21 cellular contexts compared by ENCODE assay signal in genomic region chr2:127586746-127587295, GRCh38. TPM values are rescaled to one million over a fixed set of nuclear protein-coding genes. Genes with fewer than 3 reads are reported as not detected.
"Had no signal": no experiment of that assay in that cellular context is flagged by ENCODE, and none has a peak within 500 bp of the region (broad histone marks: within the 10 kb centered on the region; RNA-seq: fewer than 3 reads in every experiment).

No MANE protein-coding gene starts in this region.

- H3K9ac ChIP-seq: neural progenitor cell had no signal

- H3K27me3 ChIP-seq: ascending aorta, breast epithelium, gastrocnemius medialis, heart right ventricle, neural progenitor cell, suprapubic skin had no signal

- H3K9me3 ChIP-seq: ascending aorta, breast epithelium, gastrocnemius medialis, heart right ventricle, suprapubic skin had no signal

- ATAC-seq: gastrocnemius medialis; heart right ventricle; left colon; stimulated activated naive CD8-positive, alpha-beta T cell treated with anti-CD3 and anti-CD28 coated beads, Interleukin-15, Interleukin-2, amounts not matched to agents 100 U/mL and 50 U/mL, for 24 hours; T-cell had no signal

- H3K4me3 ChIP-seq: ascending aorta, breast epithelium, gastrocnemius medialis, heart right ventricle, lung, neural progenitor cell, SK-N-MC, suprapubic skin had no signal

- H3K4me1 ChIP-seq: ascending aorta, breast epithelium, gastrocnemius medialis, neural progenitor cell, suprapubic skin had no signal

- H3K36me3 Mint-ChIP-seq: neural progenitor cell, T-cell had no signal

- H3K4me3 Mint-ChIP-seq: activated T-helper 1 cell treated with anti-CD3 and anti-CD28 coated beads, Interleukin-12 subunit alpha, Interleukin-12 subunit beta, Interleukin-2, Interleukin-4 antibody, amounts not matched to agents 30 ng/mL and 10 ng/mL and 1 ng/mL, durations not matched to agents 14 hours and 24 hours and 36 hours; neural progenitor cell; T-cell had no signal

- H3K27ac ChIP-seq: ascending aorta, breast epithelium, gastrocnemius medialis, heart right ventricle, neural progenitor cell, SK-N-MC, suprapubic skin had no signal

- H3K36me3 ChIP-seq: ascending aorta, breast epithelium, gastrocnemius medialis, heart right ventricle, neural progenitor cell, suprapubic skin had no signal

- DNase-seq: activated CD4-positive, alpha-beta T cell treated with anti-CD3 and anti-CD28 coated beads for 1 hour; activated CD4-positive, alpha-beta T cell treated with anti-CD3 and anti-CD28 coated beads, Interleukin-2, amount 50 U/mL, for 4 hours; activated naive CD4-positive, alpha-beta T cell treated with Interleukin-2 at 50 U/mL for 16 hours; erythroblast; gastrocnemius medialis; heart right ventricle; left colon; midbrain; stimulated activated CD4-positive, alpha-beta T cell treated with anti-CD3 and anti-CD28 coated beads, Interleukin-4, amount 100 ng/mL, for 4 hours; stimulated activated naive CD8-positive, alpha-beta T cell treated with anti-CD3 and anti-CD28 coated beads, Interleukin-15, Interleukin-2, amounts not matched to agents 100 U/mL and 50 U/mL, for 24 hours; T-helper 9 cell had no signal

- H3K9me3 Mint-ChIP-seq: activated T-helper 1 cell treated with anti-CD3 and anti-CD28 coated beads, Interleukin-12 subunit alpha, Interleukin-12 subunit beta, Interleukin-2, Interleukin-4 antibody, amounts not matched to agents 30 ng/mL and 10 ng/mL and 1 ng/mL, durations not matched to agents 14 hours and 24 hours and 36 hours; neural progenitor cell; T-cell had no signal

- H2AFZ ChIP-seq: neural progenitor cell had no signal

- H3K4me2 ChIP-seq: neural progenitor cell had no signal

RNA-seq across cellular contexts. Expression of gene MYO7B, which starts 51.3 kb away (rescaled TPM):
- total RNA-seq: myocyte had no signal

RNA-seq across cellular contexts. Expression of gene GPR17, which starts 59.1 kb away (rescaled TPM):
- total RNA-seq: activated T-helper 1 cell treated with anti-CD3 and anti-CD28 coated beads, Interleukin-12 subunit alpha, Interleukin-12 subunit beta, Interleukin-2, Interleukin-4 antibody, amounts not matched to agents 30 ng/mL and 10 ng/mL and 1 ng/mL, durations not matched to agents 14 hours and 24 hours and 36 hours; ascending aorta; breast epithelium; dermis microvascular lymphatic vessel endothelial cell; myocyte; T-cell had no signal
